In genomic region chr3:12658593-12659058, GRCh38 we compare ENCODE assay signal across 9 cellular contexts. TPM values are rescaled to one million over a fixed set of nuclear protein-coding genes. Genes with fewer than 3 reads are reported as not detected.
DNase-seq lines count a peak whose midpoint lies in the region; ATAC-seq and TF ChIP-seq lines count a peak whose summit lies in the region.
"Had no signal": no experiment of that assay in that cellular context is flagged by ENCODE, and none has a peak within 500 bp of the region (broad histone marks: within the 10 kb centered on the region; RNA-seq: fewer than 3 reads in every experiment).

No MANE protein-coding gene starts in this region.

- H2AFZ ChIP-seq in smooth muscle cell (ENCODE audit: low read depth) = no peak overlapping the region

- peaks cover 95% of the 10 kb centered on the region for H4K20me1 ChIP-seq in smooth muscle cell (ENCODE audit: low read depth)

- peaks cover 11% of the 10 kb centered on the region for H3F3A ChIP-seq in smooth muscle cell (ENCODE audit: low read depth)

- POLR2A ChIA-PET in RWPE1 (lab: Yijun Ruan, JAX; ENCODE audit: low non-redundant PET) = no interaction called here

- peaks cover 34% of the 10 kb centered on the region for H3K4me1 ChIP-seq in smooth muscle cell (ENCODE audit: low read depth)

- peak overlapping the region; percentile 32 for H3K9ac ChIP-seq in smooth muscle cell (ENCODE audit: low read depth)

- H3K79me2 ChIP-seq in smooth muscle cell (ENCODE audit: low read depth) = peaks cover 96% of the 10 kb centered on the region

- no peaks in the 10 kb centered on the region for H3K36me3 ChIP-seq in smooth muscle cell (ENCODE audit: low read depth)

- H3K4me2 ChIP-seq in smooth muscle cell = peak overlapping the region; percentile 26

- H3K27me3 ChIP-seq in smooth muscle cell (ENCODE audit: low read depth) = no peaks in the 10 kb centered on the region

- TF ChIP-seq CTCF in RWPE1 (conservative IDR thresholded peaks at IDR 0.05; ENCODE audit: low read depth) = no peak
- no peak for TF ChIP-seq CTCF in smooth muscle cell (IDR thresholded peaks at IDR 0.05; ENCODE audit: borderline replicate concordance, insufficient read depth, poor library complexity, severe bottlenecking)

- 18% methylated on average over 4 of the region's 4 CpGs for WGBS in smooth muscle cell (ENCODE audit: low lambda C conversion rate)

- H3K4me3 ChIP-seq in smooth muscle cell = no peak overlapping the region

- ATAC-seq in GM18861 (IDR thresholded peaks at IDR 0.05; ENCODE audit: unreplicated experiment) = no peak

- CTCF ChIA-PET in RWPE1 (lab: Yijun Ruan, JAX) = no interaction called here

- DNase-seq in ELR (ENCODE audit: low read depth) (peak; percentile 82), RWPE1 (ENCODE audit: low spot score) (peak; percentile 10), fibroblast of gingiva (ENCODE audit: low read depth) (peak; percentile 94), smooth muscle cell (lab: John Stamatoyannopoulos, UW; ENCODE audit: unreplicated experiment) (no peak), T1000 (lab: John Stamatoyannopoulos, UW) (no peak), NCI-H2227 (lab: John Stamatoyannopoulos, UW; ENCODE audit: unreplicated experiment) (no peak), NCI-H1694 (lab: John Stamatoyannopoulos, UW) (no peak)
- DNase-seq: NCI-H187 had no signal

- no peaks in the 10 kb centered on the region for H3K9me3 ChIP-seq in smooth muscle cell (replicated peaks; ENCODE audit: low read depth)

- H3K27ac ChIP-seq in RWPE1 (peak overlapping the region; percentile 50), smooth muscle cell (ENCODE audit: low read depth) (peak overlapping the region; percentile 62)

RNA-seq across cellular contexts. Expression of gene RAF1, which starts 5.3 kb away (rescaled TPM):
- 72.2 and 75.4 TPM in 2 replicates for total RNA-seq in smooth muscle cell
- 48.4 and 54.0 TPM in 2 replicates for polyA plus RNA-seq in smooth muscle cell

Comparison
In these comparisons a context has a peak if more than half of its experiments do, and no peak if none do; other contexts are left out.
1. DNase-seq: peak in ELR (single experiment), RWPE1 (single experiment) and fibroblast of gingiva (single experiment); none in smooth muscle cell (single experiment), T1000 (single experiment), NCI-H2227 (single experiment) and NCI-H1694 (single experiment).